ENCODE assay signal across 19 cellular contexts in genomic region chr11:117090111-117090706, GRCh38. TPM values are rescaled to one million over a fixed set of nuclear protein-coding genes. Genes with fewer than 3 reads are reported as not detected.
DNase-seq lines count a peak whose midpoint lies in the region; TF ChIP-seq lines count a peak whose summit lies in the region.
"Had no signal": no experiment of that assay in that cellular context is flagged by ENCODE, and none has a peak within 500 bp of the region (broad histone marks: within the 10 kb centered on the region; RNA-seq: fewer than 3 reads in every experiment).

No MANE protein-coding gene starts in this region.

- peak overlapping the region; percentile 84 for H3K4me2 ChIP-seq in mammary epithelial cell (ENCODE audit: insufficient read depth, low read depth, low read length)
- H3K4me2 ChIP-seq: BLaER1 treated with 17β-estradiol and CSF1 and Interleukin-3, amounts not matched to agents 10 nM and 100 nM had no signal

- peaks cover 84% of the 10 kb centered on the region for H3K79me2 ChIP-seq in mammary epithelial cell (ENCODE audit: insufficient read depth, low read length)

- peak overlapping the region; percentile 25 to 38 (median 33) for H3K4me3 ChIP-seq in mammary epithelial cell (replicated peaks in 1 of 3; ENCODE audit: insufficient read depth in 1 of 3, low read depth in 2 of 3, low read length in 3 of 3)
- H3K4me3 ChIP-seq in thyroid gland (replicated peaks in 1 of 3) = no peak overlapping the region
- H3K4me3 ChIP-seq: BLaER1 treated with 17β-estradiol and CSF1 and Interleukin-3, amounts not matched to agents 10 nM and 100 nM; heart right ventricle had no signal

- no peak for DNase-seq in activated naive CD4-positive, alpha-beta T cell treated with Interleukin-2 at 50 U/mL for 16 hours
- DNase-seq in mammary epithelial cell (peak; percentile 85), kidney tubule cell (ENCODE audit: low spot score) (peak; percentile 93), thyroid gland (no peak), NCI-H1048 (lab: John Stamatoyannopoulos, UW) (no peak)
- DNase-seq in activated CD4-positive, alpha-beta T cell treated with anti-CD3 and anti-CD28 coated beads for 4 hours = no peak
- DNase-seq in stimulated activated CD4-positive, alpha-beta T cell treated with anti-CD3 and anti-CD28 coated beads, Interleukin-4, amount 100 ng/mL, for 1 hour = no peak
- DNase-seq: activated CD8-positive, alpha-beta T cell treated with anti-CD3 and anti-CD28 coated beads for 36 hours; anterior cingulate cortex; DMS79; H7; heart right ventricle; midbrain; NCI-H2081; NCI-H748 treated with DMSO at 0.1 percent for 48 hours; stimulated activated CD8-positive, alpha-beta memory T cell treated with anti-CD3 and anti-CD28 coated beads, Interleukin-4, amount 100 ng/mL, for 48 hours had no signal

- H4K20me1 ChIP-seq in mammary epithelial cell (ENCODE audit: insufficient read depth, low read length) = no peaks in the 10 kb centered on the region

- WGBS in mammary epithelial cell (ENCODE audit: low coverage, missing lambda C conversion rate) = 26% methylated on average over 4 of the region's 5 CpGs
- 90 to 93% methylated on average over 5 of the region's 5 CpGs for WGBS in thyroid gland, 2 donors

- intact Hi-C loops in mammary epithelial cell (cut with micrococcal nuclease) = no loop called here
- intact Hi-C loops in thyroid gland (cut with DNase I) = no loop called here

- no peak for TF ChIP-seq POLR2A in thyroid gland (IDR thresholded peaks at IDR 0.05)

- peak overlapping the region; percentile 88 for H3K9ac ChIP-seq in mammary epithelial cell (ENCODE audit: insufficient read depth, low read length)
- H3K9ac ChIP-seq: BLaER1 treated with 17β-estradiol and CSF1 and Interleukin-3, amounts not matched to agents 10 nM and 100 nM had no signal

- no peaks in the 10 kb centered on the region for H3K36me3 ChIP-seq in mammary epithelial cell (ENCODE audit: insufficient read depth, low read length)
- H3K36me3 ChIP-seq in thyroid gland = no peaks in the 10 kb centered on the region

- H3K9me3 ChIP-seq in mammary epithelial cell (replicated peaks; ENCODE audit: insufficient read depth, low read length) = no peaks in the 10 kb centered on the region
- no peaks in the 10 kb centered on the region for H3K9me3 ChIP-seq in thyroid gland
- H3K9me3 ChIP-seq: heart right ventricle had no signal

- dilution Hi-C loops in mammary epithelial cell (cut with HindIII; ENCODE audit: low sequenced_read_pairs) = no loop called here

- H3K4me1 ChIP-seq in mammary epithelial cell (ENCODE audit: insufficient read depth, low read length) = peaks cover 32% of the 10 kb centered on the region
- H3K4me1 ChIP-seq in thyroid gland = peaks cover 40 to 64% of the 10 kb centered on the region in 2 donors

- no peak overlapping the region for H2AFZ ChIP-seq in mammary epithelial cell (ENCODE audit: low read depth, low read length)

- BruUV-seq in mammary epithelial cell (replicated peaks; lab: Mats Ljungman, UMichigan) = TSS peak; percentile 79

- no peak overlapping the region for H3K4me3 Mint-ChIP-seq in activated naive CD4-positive, alpha-beta T cell treated with anti-CD3 and anti-CD28 coated beads, Interleukin-2, amount 50 U/mL, for 24 hours
- H3K4me3 Mint-ChIP-seq: activated CD8-positive, alpha-beta T cell treated with anti-CD3 and anti-CD28 coated beads for 36 hours; dendritic cell treated with granulocyte-macrophage colony-stimulating factor and Interleukin-4, amounts not matched to agents 40 ng/mL and 50 ng/mL, for 4 days had no signal

- H3K36me3 Mint-ChIP-seq in activated naive CD4-positive, alpha-beta T cell treated with anti-CD3 and anti-CD28 coated beads, Interleukin-2, amount 50 U/mL, for 24 hours = peaks cover 17% of the 10 kb centered on the region

- no peaks in the 10 kb centered on the region for H3K27me3 Mint-ChIP-seq in activated naive CD4-positive, alpha-beta T cell treated with anti-CD3 and anti-CD28 coated beads, Interleukin-2, amount 50 U/mL, for 24 hours
- H3K27me3 Mint-ChIP-seq: activated CD8-positive, alpha-beta T cell treated with anti-CD3 and anti-CD28 coated beads for 36 hours; dendritic cell treated with granulocyte-macrophage colony-stimulating factor and Interleukin-4, amounts not matched to agents 40 ng/mL and 50 ng/mL, for 4 days had no signal

- in situ Hi-C loops in mammary epithelial cell (cut with MboI; ENCODE audit: low sequenced_read_pairs in 2 of 2) = loop anchor here in 1 of 2 donors (10.0 kb wide), 1 partner anchor 105 kb away; no protein-coding TSS in a partner anchor

- H3K27ac ChIP-seq in mammary epithelial cell (ENCODE audit: insufficient read depth, low read depth, low read length) (peak overlapping the region; percentile 95), thyroid gland (peak overlapping the region in 2 of 3 donors; percentile 13 to 17)
- H3K27ac ChIP-seq: BLaER1 treated with 17β-estradiol and CSF1 and Interleukin-3, amounts not matched to agents 10 nM and 100 nM; heart right ventricle had no signal

- H3K27ac Mint-ChIP-seq in activated naive CD4-positive, alpha-beta T cell treated with anti-CD3 and anti-CD28 coated beads, Interleukin-2, amount 50 U/mL, for 24 hours = peak overlapping the region; percentile 43
- H3K27ac Mint-ChIP-seq: activated CD8-positive, alpha-beta T cell treated with anti-CD3 and anti-CD28 coated beads for 36 hours; dendritic cell treated with granulocyte-macrophage colony-stimulating factor and Interleukin-4, amounts not matched to agents 40 ng/mL and 50 ng/mL, for 4 days had no signal

- H3K4me1 Mint-ChIP-seq in activated naive CD4-positive, alpha-beta T cell treated with anti-CD3 and anti-CD28 coated beads, Interleukin-2, amount 50 U/mL, for 24 hours = peaks cover 79% of the 10 kb centered on the region

- H3K27me3 ChIP-seq in mammary epithelial cell (ENCODE audit: insufficient read depth, low read length) (no peaks in the 10 kb centered on the region), thyroid gland (no peaks in the 10 kb centered on the region)
- H3K27me3 ChIP-seq: BLaER1 treated with 17β-estradiol and CSF1 and Interleukin-3, amounts not matched to agents 10 nM and 100 nM; heart right ventricle had no signal

- CTCF ChIA-PET in mammary epithelial cell (lab: Charles Lee; ENCODE audit: low non-redundant PET) = no interaction called here

- H3K9me3 Mint-ChIP-seq in activated naive CD4-positive, alpha-beta T cell treated with anti-CD3 and anti-CD28 coated beads, Interleukin-2, amount 50 U/mL, for 24 hours = peaks cover 7% of the 10 kb centered on the region

- no peak for TF ChIP-seq CTCF in mammary epithelial cell (conservative IDR thresholded peaks at IDR 0.05 in 1 of 2, IDR thresholded peaks at IDR 0.05 in 1 of 2; ENCODE audit: extremely low read depth in 1 of 2, insufficient read depth in 1 of 2, low read depth in 1 of 2, low read length in 2 of 2)
- no peak for TF ChIP-seq CTCF in thyroid gland (IDR thresholded peaks at IDR 0.05)

RNA-seq across cellular contexts. Expression of gene SIK3, which starts 8.0 kb away (rescaled TPM):
- total RNA-seq in mammary epithelial cell (10 to 100 TPM; 22.8 to 36.5 TPM), thyroid gland (10 to 100 TPM; 46.0 to 86.3 (median 71.9) TPM)
- polyA plus RNA-seq in mammary epithelial cell = 6.1 TPM
- polyA minus RNA-seq in mammary epithelial cell = 49.1 TPM

RNA-seq across cellular contexts. Expression of gene PAFAH1B2, which starts 53.9 kb away (rescaled TPM):
- total RNA-seq in mammary epithelial cell (100 to 1,000 TPM; 129 to 177 TPM), thyroid gland (100 to 1,000 TPM; 107 to 128 (median 118) TPM)
- 75.2 TPM for polyA plus RNA-seq in mammary epithelial cell
- 222 TPM for polyA minus RNA-seq in mammary epithelial cell

Comparison
In these comparisons a context has a peak if more than half of its experiments do, and no peak if none do; other contexts are left out.
1. DNase-seq: peak in mammary epithelial cell (single experiment) and kidney tubule cell (single experiment); none in activated naive CD4-positive, alpha-beta T cell treated with Interleukin-2 at 50 U/mL for 16 hours (single experiment), thyroid gland (0 of 2), NCI-H1048 (single experiment), activated CD4-positive, alpha-beta T cell treated with anti-CD3 and anti-CD28 coated beads for 4 hours (0 of 2) and stimulated activated CD4-positive, alpha-beta T cell treated with anti-CD3 and anti-CD28 coated beads, Interleukin-4, amount 100 ng/mL, for 1 hour (single experiment).
2. H3K4me3 ChIP-seq: peak in mammary epithelial cell (3 of 3); none in thyroid gland (0 of 3).